ENCODE assay signal across 8 cellular contexts in genomic region chr6:17705428-17705777, GRCh38. TPM values are rescaled to one million over a fixed set of nuclear protein-coding genes. Genes with fewer than 3 reads are reported as not detected.
DNase-seq lines count a peak whose midpoint lies in the region; ATAC-seq and TF ChIP-seq lines count a peak whose summit lies in the region.

No MANE protein-coding gene starts in this region.

- POLR2A ChIA-PET in HEK293 (lab: Yijun Ruan, JAX), result interaction anchor here (0.6 to 3.2 kb wide), 6 partner anchors 10 to 105 kb away, joined by 3 to 22 read pairs (median 4); partner anchors contain the start of gene FAM8A1

- H3K27me3 ChIP-seq in lung (ENCODE audit: control insufficient read depth, insufficient read depth) (no peaks in the 10 kb centered on the region), upper lobe of right lung (no peaks in the 10 kb centered on the region)

- intact Hi-C loops in upper lobe of right lung (cut with DNase I), result no loop called here

- H3K36me3 ChIP-seq in ES-I3 (ENCODE audit: insufficient read depth, low read length), result no peaks in the 10 kb centered on the region
- H3K36me3 ChIP-seq in HEK293 (ENCODE audit: control insufficient read depth in 2 of 2, insufficient read depth in 1 of 2, low read length in 2 of 2), result no peaks in the 10 kb centered on the region
- no peaks in the 10 kb centered on the region for H3K36me3 ChIP-seq in lung (ENCODE audit: control insufficient read depth in 2 of 2, insufficient read depth in 2 of 2, low read length in 2 of 2)
- no peaks in the 10 kb centered on the region for H3K36me3 ChIP-seq in upper lobe of right lung

- H3K4me1 ChIP-seq in ES-I3 (ENCODE audit: insufficient read depth, low read length) (peaks cover 11% of the 10 kb centered on the region), HEK293 (ENCODE audit: control insufficient read depth, insufficient read depth, low read length) (peaks cover 8% of the 10 kb centered on the region), lung (ENCODE audit: control insufficient read depth in 2 of 2, insufficient read depth in 2 of 2, low read length in 2 of 2) (peaks cover 5 to 8% of the 10 kb centered on the region in 2 donors), upper lobe of right lung (peaks cover 39% of the 10 kb centered on the region)

- H3K9me3 ChIP-seq in ES-I3 (ENCODE audit: control insufficient read depth, insufficient read depth, low read length) (no peaks in the 10 kb centered on the region), HEK293 (ENCODE audit: control insufficient read depth, insufficient read depth, low read depth, low read length) (no peaks in the 10 kb centered on the region), lung (ENCODE audit: control insufficient read depth in 2 of 2, insufficient read depth in 1 of 2, low read length in 1 of 2) (no peaks in the 10 kb centered on the region), upper lobe of right lung (no peaks in the 10 kb centered on the region)

- H3K27ac ChIP-seq in HEK293 (ENCODE audit: extremely low read depth, low read depth, low read length) (peak overlapping the region; percentile 95), lung (ENCODE audit: low read depth in 1 of 2, low read length in 1 of 2) (peak overlapping the region; percentile 96 to 97), upper lobe of right lung (peak overlapping the region; percentile 100)

- DNase-seq in RKO (ENCODE audit: low spot score), result peak; percentile 92
- peak; percentile 68 for DNase-seq in dedifferentiated amniotic fluid mesenchymal stem cell (ENCODE audit: extremely low spot score)
- DNase-seq in lung (ENCODE audit: low spot score), result peak; percentile 49
- DNase-seq in upper lobe of right lung, result no peak
- no peak for DNase-seq in UCSD-AML1 (lab: John Stamatoyannopoulos, UW; ENCODE audit: unreplicated experiment)

- H3K9ac ChIP-seq in ES-I3 (ENCODE audit: low read depth, low read length), result peak overlapping the region; percentile 99

- ATAC-seq in lung (ENCODE audit: insufficient read depth, low FRiP score), result no peak
- ATAC-seq in upper lobe of right lung, result peak; percentile 13
- no peak for ATAC-seq in HG02852 (IDR thresholded peaks at IDR 0.05; ENCODE audit: unreplicated experiment)

- WGBS in lung, 2 donors, result 0 to 1% methylated on average over 10 of the region's 10 CpGs

- no peak for TF ChIP-seq CTCF in HEK293 (tag by site-specific recombination; IDR thresholded peaks at IDR 0.05)
- TF ChIP-seq CTCF in lung (IDR thresholded peaks at IDR 0.05; ENCODE audit: control extremely low read depth, extremely low read depth), result no peak
- no peak for TF ChIP-seq CTCF in upper lobe of right lung (IDR thresholded peaks at IDR 0.05)

- H3K4me3 ChIP-seq in HEK293 (ENCODE audit: low read depth, low read length), result peak overlapping the region; percentile 96
- peak overlapping the region; percentile 68 for H3K4me3 ChIP-seq in lung
- peak overlapping the region; percentile 93 for H3K4me3 ChIP-seq in upper lobe of right lung

- CTCF ChIA-PET in HEK293 (lab: Yijun Ruan, JAX), result no interaction called here

TF ChIP-seq in HEK293, 187 proteins besides CTCF, POLR2A, EP300 and RAD21:
- TF ChIP-seq KLF10 (tag by site-specific recombination; IDR thresholded peaks at IDR 0.05) (no peak), ZNF292 (tag by site-specific recombination; IDR thresholded peaks at IDR 0.05; ENCODE audit: borderline replicate concordance, low read depth) (no peak)
TF ChIP-seq in HEK293: peak in this region for 0.

RNA-seq across cellular contexts. Expression of gene NUP153, which starts 1.3 kb away (rescaled TPM):
- total RNA-seq in lung (10 to 100 TPM; 29.1 to 50.2 TPM), upper lobe of right lung (33.5 TPM)
- 10 to 100 TPM in 1 of 2 donors, 1 to 10 TPM in 1; 6.2 to 14.8 TPM for polyA plus RNA-seq in lung

Comparison
In these comparisons a context has a peak if more than half of its experiments do, and no peak if none do; other contexts are left out.
1. DNase-seq: peak in RKO (single experiment), dedifferentiated amniotic fluid mesenchymal stem cell (single experiment) and lung (single experiment); none in upper lobe of right lung (single experiment) and UCSD-AML1 (single experiment).
2. Peak in every context shown above with its lines, with median percentiles within 50 percentile points of each other: H3K27ac ChIP-seq and H3K4me3 ChIP-seq.